21 cellular contexts compared by ENCODE assay signal in the genomic region with DNA sequence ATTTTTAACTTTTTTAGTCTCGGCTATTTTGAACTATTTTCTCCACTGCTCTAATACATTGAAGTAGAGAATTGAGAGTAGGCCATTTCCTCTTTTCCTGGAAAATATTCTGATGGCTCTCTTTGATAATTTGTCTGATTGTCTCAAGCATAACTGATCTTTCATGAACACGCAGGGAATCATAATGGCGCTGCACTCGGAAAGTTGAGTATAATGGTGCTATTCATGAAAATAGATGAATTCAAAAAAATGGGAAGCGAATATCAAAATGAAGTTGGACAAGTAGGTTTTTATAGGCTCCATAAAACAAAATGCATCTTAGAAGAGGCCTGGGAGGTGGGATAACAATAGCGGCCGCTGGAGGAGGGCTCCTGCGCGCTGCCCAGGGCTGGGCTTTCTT. TPM values are rescaled to one million over a fixed set of nuclear protein-coding genes. Genes with fewer than 3 reads are reported as not detected.
A peak's percentile ranks its signal among the peaks of the same experiment; 100 is the strongest.
DNase-seq lines count a peak whose midpoint lies in the region; ATAC-seq and TF ChIP-seq lines count a peak whose summit lies in the region.
"Had no signal": no experiment of that assay in that cellular context is flagged by ENCODE, and none has a peak within 500 bp of the region (broad histone marks: within the 10 kb centered on the region; RNA-seq: fewer than 3 reads in every experiment).

No MANE protein-coding gene starts in this region.

- H3K27me3 ChIP-seq in colonic mucosa (no peaks in the 10 kb centered on the region), gastroesophageal sphincter (no peaks in the 10 kb centered on the region), prostate gland (replicated peaks; ENCODE audit: insufficient read depth) (no peaks in the 10 kb centered on the region), upper lobe of left lung (no peaks in the 10 kb centered on the region), MG63 (no peaks in the 10 kb centered on the region)

- peak overlapping the region; percentile 6 for H3K27ac ChIP-seq in colonic mucosa
- H3K27ac ChIP-seq in gastroesophageal sphincter = peak overlapping the region; percentile 94 to 99 (median 98)
- H3K27ac ChIP-seq in prostate gland = peak overlapping the region; percentile 77 to 82
- H3K27ac ChIP-seq in upper lobe of left lung = peak overlapping the region in 3 of 4 donors; percentile 2 to 85 (median 72)

- TF ChIP-seq POLR2A in gastroesophageal sphincter (IDR thresholded peaks at IDR 0.05) (no peak), prostate gland (IDR thresholded peaks at IDR 0.05) (no peak), upper lobe of left lung (IDR thresholded peaks at IDR 0.05) (no peak)

- no peak for DNase-seq in colonic mucosa
- DNase-seq in prostate gland (ENCODE audit: low spot score) = no peak
- DNase-seq in upper lobe of left lung = no peak
- no peak for DNase-seq in MG63
- no peak for DNase-seq in OCI-M2 (lab: John Stamatoyannopoulos, UW; ENCODE audit: unreplicated experiment)
- DNase-seq in effector CD4-positive, alpha-beta T cell = no peak
- DNase-seq: activated CD4-positive, alpha-beta T cell treated with anti-CD3 and anti-CD28 coated beads for 1 hour; activated CD8-positive, alpha-beta T cell treated with anti-CD3 and anti-CD28 coated beads, Interleukin-2, amount 10 ng/mL, durations not matched to agents 7 days and 5 days; activated gamma-delta T cell treated with Interleukin-2 at 50 U/mL for 16 hours; activated T-cell treated with anti-CD3 and anti-CD28 coated beads, Interleukin-2, amount 50 U/mL, for 1 hour; DMS 273 treated with DMSO at 0.1 percent for 48 hours; head of caudate nucleus; left colon; midbrain; NCI-H187; NCI-H2171 treated with DMSO at 0.1 percent for 48 hours; NCI-H524; nephron progenitor cell; stimulated activated CD4-positive, alpha-beta T cell treated with anti-CD3 and anti-CD28 coated beads, Interleukin-1b, Interleukin-23, amount 100 ng/mL, for 48 hours had no signal

- no peak for ATAC-seq in gastroesophageal sphincter
- ATAC-seq in upper lobe of left lung (ENCODE audit: low FRiP score in 2 of 2) = no peak
- ATAC-seq: activated CD8-positive, alpha-beta T cell treated with anti-CD3 and anti-CD28 coated beads, Interleukin-2, amount 10 ng/mL, durations not matched to agents 7 days and 5 days; left colon had no signal

- no peak for TF ChIP-seq EP300 in gastroesophageal sphincter (IDR thresholded peaks at IDR 0.05)
- no peak for TF ChIP-seq EP300 in upper lobe of left lung (IDR thresholded peaks at IDR 0.05)

- no peaks in the 10 kb centered on the region for H3K4me1 ChIP-seq in colonic mucosa
- peaks cover 37 to 100% (median 47%) of the 10 kb centered on the region in 3 donors for H3K4me1 ChIP-seq in gastroesophageal sphincter
- no peaks in the 10 kb centered on the region for H3K4me1 ChIP-seq in prostate gland (replicated peaks)
- peaks cover 43 to 53% (median 47%) of the 10 kb centered on the region in 4 donors for H3K4me1 ChIP-seq in upper lobe of left lung
- H3K4me1 ChIP-seq: HAP-1 had no signal

- H3K9me3 ChIP-seq in colonic mucosa = no peaks in the 10 kb centered on the region
- no peaks in the 10 kb centered on the region for H3K9me3 ChIP-seq in gastroesophageal sphincter
- no peaks in the 10 kb centered on the region for H3K9me3 ChIP-seq in prostate gland
- no peaks in the 10 kb centered on the region for H3K9me3 ChIP-seq in upper lobe of left lung
- no peaks in the 10 kb centered on the region for H3K9me3 ChIP-seq in MG63
- H3K9me3 ChIP-seq: HAP-1 had no signal

- WGBS in gastroesophageal sphincter (ENCODE audit: low coverage in 1 of 2), 2 donors = 77 to 88% methylated on average over 4 to 9 of the region's 9 CpGs
- WGBS in prostate gland = 95% methylated on average over 9 of the region's 9 CpGs
- WGBS in upper lobe of left lung, 2 donors = 87 to 90% methylated on average over 9 of the region's 9 CpGs

- H3K36me3 ChIP-seq in colonic mucosa (no peaks in the 10 kb centered on the region), gastroesophageal sphincter (no peaks in the 10 kb centered on the region), prostate gland (no peaks in the 10 kb centered on the region), upper lobe of left lung (peaks cover 0 to 3% (median 0%) of the 10 kb centered on the region in 4 donors), MG63 (no peaks in the 10 kb centered on the region)
- H3K36me3 ChIP-seq: HAP-1 had no signal

- H3K4me3 ChIP-seq in colonic mucosa (no peak overlapping the region), gastroesophageal sphincter (no peak overlapping the region), prostate gland (no peak overlapping the region), upper lobe of left lung (no peak overlapping the region), MG63 (no peak overlapping the region)
- H3K4me3 ChIP-seq: HAP-1 had no signal

- intact Hi-C loops in colonic mucosa (cut with DNase I) (no loop called here), prostate gland (cut with DNase I) (no loop called here)

- H3K9ac ChIP-seq in colonic mucosa (ENCODE audit: low read depth in 2 of 2, low read length in 2 of 2) = no peak overlapping the region

- TF ChIP-seq CTCF in colonic mucosa (IDR thresholded peaks at IDR 0.05) (no peak), gastroesophageal sphincter (IDR thresholded peaks at IDR 0.05) (no peak), prostate gland (IDR thresholded peaks at IDR 0.05) (no peak), upper lobe of left lung (IDR thresholded peaks at IDR 0.05) (no peak)

RNA-seq across cellular contexts. Expression of gene COL4A2, which starts 29.0 kb away (rescaled TPM):
- 100 to 1,000 TPM in 1 of 2 donors, 10 to 100 TPM in 1; 61.1 to 111 TPM for total RNA-seq in colonic mucosa
- 100 to 1,000 TPM; 478 to 945 (median 543) TPM for total RNA-seq in gastroesophageal sphincter
- 100 to 1,000 TPM in 1 of 2 donors, 10 to 100 TPM in 1; 82.8 to 193 TPM for total RNA-seq in prostate gland
- total RNA-seq in upper lobe of left lung = 100 to 1,000 TPM; 169 to 458 (median 258) TPM
- 50.0 and 85.0 TPM in 2 replicates for total RNA-seq in MG63 (2014; rRNA removed; shearing (Covaris generic); ENCODE audit: low replicate concordance)
- total RNA-seq: activated CD8-positive, alpha-beta T cell treated with anti-CD3 and anti-CD28 coated beads, Interleukin-2, amount 10 ng/mL, durations not matched to agents 7 days and 5 days had no signal

RNA-seq across cellular contexts. Expression of gene COL4A1, which starts 29.2 kb away (rescaled TPM):
- total RNA-seq in colonic mucosa = 10 to 100 TPM; 27.0 to 97.0 TPM
- 100 to 1,000 TPM; 278 to 618 (median 440) TPM for total RNA-seq in gastroesophageal sphincter
- total RNA-seq in prostate gland = 100 to 1,000 TPM in 1 of 2 donors, 10 to 100 TPM in 1; 37.3 to 132 TPM
- 100 to 1,000 TPM in 4 of 6 donors, 10 to 100 TPM in 2; 81.7 to 309 (median 167) TPM for total RNA-seq in upper lobe of left lung
- total RNA-seq in MG63 (2014; rRNA removed; shearing (Covaris generic); ENCODE audit: low replicate concordance) = 21.6 and 24.9 TPM in 2 replicates
- total RNA-seq: activated CD8-positive, alpha-beta T cell treated with anti-CD3 and anti-CD28 coated beads, Interleukin-2, amount 10 ng/mL, durations not matched to agents 7 days and 5 days had no signal

Comparison
In these comparisons a context has a peak if more than half of its experiments do, and no peak if none do; other contexts are left out.
1. H3K27ac ChIP-seq: peak in every context shown above with its lines; median percentile 98 in gastroesophageal sphincter; 80 in prostate gland; 72 in upper lobe of left lung; 6 in colonic mucosa.